In genomic region chr13:51360489-51360888, GRCh38 we compare ENCODE assay signal across 25 cellular contexts. TPM values are rescaled to one million over a fixed set of nuclear protein-coding genes. Genes with fewer than 3 reads are reported as not detected.
DNase-seq lines count a peak whose midpoint lies in the region; FAIRE-seq and TF ChIP-seq lines count a peak whose summit lies in the region.
"Had no signal": no experiment of that assay in that cellular context is flagged by ENCODE, and none has a peak within 500 bp of the region (broad histone marks: within the 10 kb centered on the region; RNA-seq: fewer than 3 reads in every experiment).

No MANE protein-coding gene starts in this region.

- H3K4me1 Mint-ChIP-seq in glutamatergic neuron (ENCODE audit: low read depth, unreplicated experiment) = peaks cover 4% of the 10 kb centered on the region

- TF ChIP-seq CTCF in glutamatergic neuron (IDR thresholded peaks at IDR 0.05; ENCODE audit: partially characterized antibody, unreplicated experiment) = no peak

- H3K36me3 Mint-ChIP-seq in glutamatergic neuron (ENCODE audit: unreplicated experiment) = no peaks in the 10 kb centered on the region

- intact Hi-C loops in head of caudate nucleus (cut with DNase I) = no loop called here

- no peaks in the 10 kb centered on the region for H3K9me3 Mint-ChIP-seq in glutamatergic neuron (ENCODE audit: unreplicated experiment)
- H3K9me3 Mint-ChIP-seq: CD4-positive, alpha-beta T cell; IgD-negative memory B cell had no signal

- H3K27ac Mint-ChIP-seq in glutamatergic neuron (ENCODE audit: unreplicated experiment) = no peak overlapping the region
- H3K27ac Mint-ChIP-seq: CD4-positive, alpha-beta T cell; IgD-negative memory B cell had no signal

- peak; percentile 90 for FAIRE-seq in islet of Langerhans (lab: Jason Lieb, UNC)
- FAIRE-seq: A549, HTR-8/SVneo had no signal

- H3K27me3 Mint-ChIP-seq in glutamatergic neuron (ENCODE audit: unreplicated experiment) = no peaks in the 10 kb centered on the region
- H3K27me3 Mint-ChIP-seq: CD4-positive, alpha-beta T cell; IgD-negative memory B cell had no signal

- DNase-seq in NCI-H1092 treated with DMSO at 0.1 percent for 48 hours (lab: John Stamatoyannopoulos, UW) = peak; percentile 36
- peak; percentile 77 for DNase-seq in NCI-H69 (lab: John Stamatoyannopoulos, UW)
- DNase-seq in renal cortical epithelial cell (ENCODE audit: low read depth) = peak; percentile 10
- DNase-seq in glutamatergic neuron = no peak
- DNase-seq in head of caudate nucleus = no peak
- DNase-seq in NK-92 (lab: John Stamatoyannopoulos, UW; ENCODE audit: unreplicated experiment) = no peak
- DNase-seq: Caco-2; CD4-positive, alpha-beta T cell; DMS153; GDM1; HCEC 1CT; Kasumi-1; MG63; NCI-H1048; NCI-H146; NCI-H2029 treated with DMSO at 0.1 percent for 48 hours; NCI-H226; RPMI8226; SHP77 treated with DMSO at 0.1 percent for 48 hours; SK-N-SH had no signal

- no peak overlapping the region for H3K4me3 Mint-ChIP-seq in glutamatergic neuron (ENCODE audit: unreplicated experiment)
- H3K4me3 Mint-ChIP-seq: CD4-positive, alpha-beta T cell; IgD-negative memory B cell had no signal

RNA-seq across cellular contexts. Expression of gene SERPINE3, which starts 21.0 kb away (rescaled TPM):
- total RNA-seq in renal cortical epithelial cell (not detected in 2 replicates), glutamatergic neuron (ENCODE audit: unreplicated experiment) (not detected)
- total RNA-seq: Caco-2; CD4-positive, alpha-beta T cell; Daoy had no signal

Comparison
In these comparisons a context has a peak if more than half of its experiments do, and no peak if none do; other contexts are left out.
1. DNase-seq: peak in NCI-H1092 treated with DMSO at 0.1 percent for 48 hours (single experiment), NCI-H69 (single experiment) and renal cortical epithelial cell (single experiment); none in glutamatergic neuron (single experiment), head of caudate nucleus (0 of 42) and NK-92 (single experiment).